Comparison of ENCODE assay signal across 28 cellular contexts in genomic region chr13:31499274-31499673, GRCh38.
"Had no signal": no experiment of that assay in that cellular context is flagged by ENCODE, and none has a peak within 500 bp of the region (broad histone marks: within the 10 kb centered on the region; RNA-seq: fewer than 3 reads in every experiment).

No MANE protein-coding gene starts in this region.

- H2AFZ ChIP-seq: hepatocyte had no signal

- H3K4me3 ChIP-seq: colonic mucosa, coronary artery, dorsolateral prefrontal cortex, esophagus muscularis mucosa, esophagus squamous epithelium, gastrocnemius medialis, gastroesophageal sphincter, heart left ventricle, heart right ventricle, hepatocyte had no signal

- H3K27ac Mint-ChIP-seq: dendritic cell treated with granulocyte-macrophage colony-stimulating factor and Interleukin-4, amounts not matched to agents 40 ng/mL and 50 ng/mL, for 4 days; effector memory CD8-positive, alpha-beta T cell had no signal

- DNase-seq: colonic mucosa; cortex of kidney; dermis blood vessel endothelial cell; dorsolateral prefrontal cortex; effector CD8-positive, alpha-beta T cell; effector memory CD4-positive, alpha-beta T cell; effector memory CD8-positive, alpha-beta T cell; erythroblast; esophagus squamous epithelium; foreskin fibroblast; foreskin keratinocyte; foreskin melanocyte; gastrocnemius medialis; glutamatergic neuron; head of caudate nucleus; heart left ventricle; heart right ventricle had no signal

- H3K4me1 ChIP-seq: colonic mucosa, esophagus muscularis mucosa, esophagus squamous epithelium, foreskin keratinocyte, gastrocnemius medialis, gastroesophageal sphincter, heart left ventricle, heart right ventricle had no signal

- H3K79me2 ChIP-seq: hepatocyte had no signal

- H3K4me3 Mint-ChIP-seq: dendritic cell treated with granulocyte-macrophage colony-stimulating factor and Interleukin-4, amounts not matched to agents 40 ng/mL and 50 ng/mL, for 4 days; effector memory CD8-positive, alpha-beta T cell had no signal

- H3K27me3 ChIP-seq: colonic mucosa, dorsolateral prefrontal cortex, esophagus muscularis mucosa, foreskin keratinocyte, gastrocnemius medialis, gastroesophageal sphincter, heart left ventricle, heart right ventricle, hepatocyte had no signal

- H3K4me2 ChIP-seq: hepatocyte had no signal

- FAIRE-seq: colon, endometrium, endothelial cell of umbilical vein, frontal cortex had no signal

- H3K9me3 ChIP-seq: colonic mucosa, gastrocnemius medialis had no signal

- H3K27me3 Mint-ChIP-seq: dendritic cell treated with granulocyte-macrophage colony-stimulating factor and Interleukin-4, amounts not matched to agents 40 ng/mL and 50 ng/mL, for 4 days; effector memory CD8-positive, alpha-beta T cell had no signal

- ATAC-seq: effector memory CD8-positive, alpha-beta T cell; esophagus mucosa; foreskin keratinocyte; gastrocnemius medialis; gastroesophageal sphincter; heart left ventricle; heart right ventricle had no signal

- H3K36me3 ChIP-seq: colonic mucosa, esophagus muscularis mucosa, esophagus squamous epithelium, gastrocnemius medialis, gastroesophageal sphincter, heart left ventricle, heart right ventricle had no signal

- H3K27ac ChIP-seq: colonic mucosa, coronary artery, dorsolateral prefrontal cortex, epithelial cell of prostate, esophagus muscularis mucosa, esophagus squamous epithelium, foreskin keratinocyte, gastrocnemius medialis, gastroesophageal sphincter, heart left ventricle, heart right ventricle, hepatocyte had no signal
